Comparison of ENCODE assay signal across 1 cellular context in the genomic region with DNA sequence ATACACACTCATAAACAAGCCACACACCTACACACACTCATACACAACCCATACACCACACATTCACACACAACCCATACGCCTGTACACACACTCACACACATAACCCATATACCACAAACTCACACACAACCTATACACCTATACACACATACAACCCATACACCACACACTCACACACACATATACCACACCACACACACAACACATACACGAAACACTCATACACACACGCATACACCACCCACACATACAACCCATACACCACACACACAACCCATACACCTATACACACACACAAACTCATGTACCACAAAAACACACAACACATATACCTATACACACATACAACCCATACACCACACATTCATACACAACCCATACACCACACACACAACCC.
TF ChIP-seq lines count a peak whose summit lies in the region.

No MANE protein-coding gene starts in this region.

TF ChIP-seq in H1, 55 proteins besides CTCF, POLR2A, EP300 and RAD21:
- TF ChIP-seq, protein P1, sequence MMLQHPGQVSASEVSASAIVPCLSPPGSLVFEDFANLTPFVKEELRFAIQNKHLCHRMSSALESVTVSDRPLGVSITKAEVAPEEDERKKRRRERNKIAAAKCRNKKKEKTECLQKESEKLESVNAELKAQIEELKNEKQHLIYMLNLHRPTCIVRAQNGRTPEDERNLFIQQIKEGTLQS (IDR thresholded peaks at IDR 0.05; ENCODE audit: insufficient read depth, low read depth, low read length) = no peak
- no peak for TF ChIP-seq EZH2 (IDR thresholded peaks at IDR 0.05; ENCODE audit: low read depth, low read length, severe bottlenecking)
- no peak for TF ChIP-seq BCL11A (IDR thresholded peaks at IDR 0.05; ENCODE audit: low read depth in 2 of 2, low read length in 2 of 2)
- TF ChIP-seq, protein P2, sequence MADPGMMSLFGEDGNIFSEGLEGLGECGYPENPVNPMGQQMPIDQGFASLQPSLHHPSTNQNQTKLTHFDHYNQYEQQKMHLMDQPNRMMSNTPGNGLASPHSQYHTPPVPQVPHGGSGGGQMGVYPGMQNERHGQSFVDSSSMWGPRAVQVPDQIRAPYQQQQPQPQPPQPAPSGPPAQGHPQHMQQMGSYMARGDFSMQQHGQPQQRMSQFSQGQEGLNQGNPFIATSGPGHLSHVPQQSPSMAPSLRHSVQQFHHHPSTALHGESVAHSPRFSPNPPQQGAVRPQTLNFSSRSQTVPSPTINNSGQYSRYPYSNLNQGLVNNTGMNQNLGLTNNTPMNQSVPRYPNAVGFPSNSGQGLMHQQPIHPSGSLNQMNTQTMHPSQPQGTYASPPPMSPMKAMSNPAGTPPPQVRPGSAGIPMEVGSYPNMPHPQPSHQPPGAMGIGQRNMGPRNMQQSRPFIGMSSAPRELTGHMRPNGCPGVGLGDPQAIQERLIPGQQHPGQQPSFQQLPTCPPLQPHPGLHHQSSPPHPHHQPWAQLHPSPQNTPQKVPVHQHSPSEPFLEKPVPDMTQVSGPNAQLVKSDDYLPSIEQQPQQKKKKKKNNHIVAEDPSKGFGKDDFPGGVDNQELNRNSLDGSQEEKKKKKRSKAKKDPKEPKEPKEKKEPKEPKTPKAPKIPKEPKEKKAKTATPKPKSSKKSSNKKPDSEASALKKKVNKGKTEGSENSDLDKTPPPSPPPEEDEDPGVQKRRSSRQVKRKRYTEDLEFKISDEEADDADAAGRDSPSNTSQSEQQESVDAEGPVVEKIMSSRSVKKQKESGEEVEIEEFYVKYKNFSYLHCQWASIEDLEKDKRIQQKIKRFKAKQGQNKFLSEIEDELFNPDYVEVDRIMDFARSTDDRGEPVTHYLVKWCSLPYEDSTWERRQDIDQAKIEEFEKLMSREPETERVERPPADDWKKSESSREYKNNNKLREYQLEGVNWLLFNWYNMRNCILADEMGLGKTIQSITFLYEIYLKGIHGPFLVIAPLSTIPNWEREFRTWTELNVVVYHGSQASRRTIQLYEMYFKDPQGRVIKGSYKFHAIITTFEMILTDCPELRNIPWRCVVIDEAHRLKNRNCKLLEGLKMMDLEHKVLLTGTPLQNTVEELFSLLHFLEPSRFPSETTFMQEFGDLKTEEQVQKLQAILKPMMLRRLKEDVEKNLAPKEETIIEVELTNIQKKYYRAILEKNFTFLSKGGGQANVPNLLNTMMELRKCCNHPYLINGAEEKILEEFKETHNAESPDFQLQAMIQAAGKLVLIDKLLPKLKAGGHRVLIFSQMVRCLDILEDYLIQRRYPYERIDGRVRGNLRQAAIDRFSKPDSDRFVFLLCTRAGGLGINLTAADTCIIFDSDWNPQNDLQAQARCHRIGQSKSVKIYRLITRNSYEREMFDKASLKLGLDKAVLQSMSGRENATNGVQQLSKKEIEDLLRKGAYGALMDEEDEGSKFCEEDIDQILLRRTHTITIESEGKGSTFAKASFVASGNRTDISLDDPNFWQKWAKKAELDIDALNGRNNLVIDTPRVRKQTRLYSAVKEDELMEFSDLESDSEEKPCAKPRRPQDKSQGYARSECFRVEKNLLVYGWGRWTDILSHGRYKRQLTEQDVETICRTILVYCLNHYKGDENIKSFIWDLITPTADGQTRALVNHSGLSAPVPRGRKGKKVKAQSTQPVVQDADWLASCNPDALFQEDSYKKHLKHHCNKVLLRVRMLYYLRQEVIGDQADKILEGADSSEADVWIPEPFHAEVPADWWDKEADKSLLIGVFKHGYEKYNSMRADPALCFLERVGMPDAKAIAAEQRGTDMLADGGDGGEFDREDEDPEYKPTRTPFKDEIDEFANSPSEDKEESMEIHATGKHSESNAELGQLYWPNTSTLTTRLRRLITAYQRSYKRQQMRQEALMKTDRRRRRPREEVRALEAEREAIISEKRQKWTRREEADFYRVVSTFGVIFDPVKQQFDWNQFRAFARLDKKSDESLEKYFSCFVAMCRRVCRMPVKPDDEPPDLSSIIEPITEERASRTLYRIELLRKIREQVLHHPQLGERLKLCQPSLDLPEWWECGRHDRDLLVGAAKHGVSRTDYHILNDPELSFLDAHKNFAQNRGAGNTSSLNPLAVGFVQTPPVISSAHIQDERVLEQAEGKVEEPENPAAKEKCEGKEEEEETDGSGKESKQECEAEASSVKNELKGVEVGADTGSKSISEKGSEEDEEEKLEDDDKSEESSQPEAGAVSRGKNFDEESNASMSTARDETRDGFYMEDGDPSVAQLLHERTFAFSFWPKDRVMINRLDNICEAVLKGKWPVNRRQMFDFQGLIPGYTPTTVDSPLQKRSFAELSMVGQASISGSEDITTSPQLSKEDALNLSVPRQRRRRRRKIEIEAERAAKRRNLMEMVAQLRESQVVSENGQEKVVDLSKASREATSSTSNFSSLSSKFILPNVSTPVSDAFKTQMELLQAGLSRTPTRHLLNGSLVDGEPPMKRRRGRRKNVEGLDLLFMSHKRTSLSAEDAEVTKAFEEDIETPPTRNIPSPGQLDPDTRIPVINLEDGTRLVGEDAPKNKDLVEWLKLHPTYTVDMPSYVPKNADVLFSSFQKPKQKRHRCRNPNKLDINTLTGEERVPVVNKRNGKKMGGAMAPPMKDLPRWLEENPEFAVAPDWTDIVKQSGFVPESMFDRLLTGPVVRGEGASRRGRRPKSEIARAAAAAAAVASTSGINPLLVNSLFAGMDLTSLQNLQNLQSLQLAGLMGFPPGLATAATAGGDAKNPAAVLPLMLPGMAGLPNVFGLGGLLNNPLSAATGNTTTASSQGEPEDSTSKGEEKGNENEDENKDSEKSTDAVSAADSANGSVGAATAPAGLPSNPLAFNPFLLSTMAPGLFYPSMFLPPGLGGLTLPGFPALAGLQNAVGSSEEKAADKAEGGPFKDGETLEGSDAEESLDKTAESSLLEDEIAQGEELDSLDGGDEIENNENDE (IDR thresholded peaks at IDR 0.05; ENCODE audit: insufficient replicate concordance, low read length) = no peak
- no peak for TF ChIP-seq TEAD4 (IDR thresholded peaks at IDR 0.05; ENCODE audit: low read depth, low read length)
- TF ChIP-seq SP4 (IDR thresholded peaks at IDR 0.05; ENCODE audit: low read length) = no peak
- no peak for TF ChIP-seq RBBP5 (IDR thresholded peaks at IDR 0.05; ENCODE audit: borderline replicate concordance, low read depth, low read length)
- no peak for TF ChIP-seq SAP30 (IDR thresholded peaks at IDR 0.05; ENCODE audit: insufficient read depth, insufficient replicate concordance, low read length)
- TF ChIP-seq, protein P3, sequence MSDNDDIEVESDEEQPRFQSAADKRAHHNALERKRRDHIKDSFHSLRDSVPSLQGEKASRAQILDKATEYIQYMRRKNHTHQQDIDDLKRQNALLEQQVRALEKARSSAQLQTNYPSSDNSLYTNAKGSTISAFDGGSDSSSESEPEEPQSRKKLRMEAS (IDR thresholded peaks at IDR 0.05) = no peak
- TF ChIP-seq POLR2AphosphoS5 (IDR thresholded peaks at IDR 0.05; ENCODE audit: low read depth, low read length) = no peak
- TF ChIP-seq CTBP2 (IDR thresholded peaks at IDR 0.05; ENCODE audit: borderline replicate concordance, insufficient read depth, insufficient read length, low read length) = no peak
- no peak for TF ChIP-seq EGR1 (IDR thresholded peaks at IDR 0.05; ENCODE audit: borderline replicate concordance, low read depth, low read length)
